10 cellular contexts compared by ENCODE assay signal in genomic region chr11:119370486-119371046, GRCh38. TPM values are rescaled to one million over a fixed set of nuclear protein-coding genes. Genes with fewer than 3 reads are reported as not detected.
DNase-seq lines count a peak whose midpoint lies in the region; ATAC-seq and TF ChIP-seq lines count a peak whose summit lies in the region.
"Had no signal": no experiment of that assay in that cellular context is flagged by ENCODE, and none has a peak within 500 bp of the region (broad histone marks: within the 10 kb centered on the region; RNA-seq: fewer than 3 reads in every experiment).

No MANE protein-coding gene starts in this region.

- H3K4me3 ChIP-seq in right lobe of liver = peak overlapping the region in 1 of 3 donors; percentile 14

- H3K9me3 ChIP-seq in right lobe of liver = no peaks in the 10 kb centered on the region

- peaks cover 23% of the 10 kb centered on the region for H3K4me1 Mint-ChIP-seq in activated CD8-positive, alpha-beta memory T cell treated with anti-CD3 and anti-CD28 coated beads, Interleukin-2, amount 10 ng/mL, durations not matched to agents 7 days and 5 days
- H3K4me1 Mint-ChIP-seq in chondrocyte (ENCODE audit: low read depth) (peaks cover 21% of the 10 kb centered on the region), type B pancreatic cell (ENCODE audit: unreplicated experiment) (peaks cover 53% of the 10 kb centered on the region), glutamatergic neuron (ENCODE audit: low read depth, unreplicated experiment) (peaks cover 37% of the 10 kb centered on the region)

- no peak for TF ChIP-seq CTCF in chondrocyte (IDR thresholded peaks at IDR 0.05)
- TF ChIP-seq CTCF in right lobe of liver (IDR thresholded peaks at IDR 0.05) = peak in 1 of 4 donors; percentile 4
- TF ChIP-seq CTCF in type B pancreatic cell (conservative IDR thresholded peaks at IDR 0.05) = no peak
- no peak for TF ChIP-seq CTCF in glutamatergic neuron (IDR thresholded peaks at IDR 0.05; ENCODE audit: partially characterized antibody, unreplicated experiment)

- TF ChIP-seq POLR2A in right lobe of liver (IDR thresholded peaks at IDR 0.05) = peak; percentile 51

- WGBS in right lobe of liver (ENCODE audit: insufficient coverage, low coverage, low lambda C conversion rate, missing lambda C conversion rate) = 0% methylated on average over 4 of the region's 8 CpGs

- H3K27ac Mint-ChIP-seq in activated CD8-positive, alpha-beta memory T cell treated with anti-CD3 and anti-CD28 coated beads, Interleukin-2, amount 10 ng/mL, durations not matched to agents 7 days and 5 days = no peak overlapping the region
- H3K27ac Mint-ChIP-seq in chondrocyte (ENCODE audit: unreplicated experiment) = no peak overlapping the region
- H3K27ac Mint-ChIP-seq in type B pancreatic cell = peak overlapping the region; percentile 56
- H3K27ac Mint-ChIP-seq in glutamatergic neuron (ENCODE audit: unreplicated experiment) = no peak overlapping the region

- CTCF ChIA-PET in activated CD8-positive, alpha-beta memory T cell treated with anti-CD3 and anti-CD28 coated beads, Interleukin-2, amount 10 ng/mL, durations not matched to agents 7 days and 5 days (lab: Charles Lee) = interaction anchor here (1.3 to 18.1 kb wide), 4 partner anchors 9 to 104 kb away, joined by 3 to 318 read pairs (median 12); partner anchors contain the start of gene USP2

- peaks cover 28% of the 10 kb centered on the region for H3K27me3 Mint-ChIP-seq in activated CD8-positive, alpha-beta memory T cell treated with anti-CD3 and anti-CD28 coated beads, Interleukin-2, amount 10 ng/mL, durations not matched to agents 7 days and 5 days
- H3K27me3 Mint-ChIP-seq in chondrocyte (ENCODE audit: low read depth) = peaks cover 4% of the 10 kb centered on the region
- H3K27me3 Mint-ChIP-seq in type B pancreatic cell = peaks cover 12% of the 10 kb centered on the region
- H3K27me3 Mint-ChIP-seq in glutamatergic neuron (ENCODE audit: unreplicated experiment) = peaks cover 9% of the 10 kb centered on the region

- H3K9me3 Mint-ChIP-seq in activated CD8-positive, alpha-beta memory T cell treated with anti-CD3 and anti-CD28 coated beads, Interleukin-2, amount 10 ng/mL, durations not matched to agents 7 days and 5 days (ENCODE audit: low read depth) = no peaks in the 10 kb centered on the region
- H3K9me3 Mint-ChIP-seq in chondrocyte (ENCODE audit: low read depth) = no peaks in the 10 kb centered on the region
- H3K9me3 Mint-ChIP-seq in type B pancreatic cell = no peaks in the 10 kb centered on the region
- peaks cover under 1% of the 10 kb centered on the region for H3K9me3 Mint-ChIP-seq in glutamatergic neuron (ENCODE audit: unreplicated experiment)

- H3K27ac ChIP-seq in right lobe of liver = peak overlapping the region; percentile 65 to 96 (median 94)

- H3K4me3 Mint-ChIP-seq in activated CD8-positive, alpha-beta memory T cell treated with anti-CD3 and anti-CD28 coated beads, Interleukin-2, amount 10 ng/mL, durations not matched to agents 7 days and 5 days = no peak overlapping the region
- peak overlapping the region; percentile 10 for H3K4me3 Mint-ChIP-seq in chondrocyte (ENCODE audit: unreplicated experiment)
- H3K4me3 Mint-ChIP-seq in type B pancreatic cell = peak overlapping the region; percentile 22
- H3K4me3 Mint-ChIP-seq in glutamatergic neuron (ENCODE audit: unreplicated experiment) = no peak overlapping the region

- ATAC-seq in activated CD8-positive, alpha-beta memory T cell treated with anti-CD3 and anti-CD28 coated beads, Interleukin-2, amount 10 ng/mL, durations not matched to agents 7 days and 5 days = peak; percentile 57
- ATAC-seq in right lobe of liver = peak; percentile 48 to 70 (median 66)

- H3K4me1 ChIP-seq in right lobe of liver = peaks cover 0 to 79% (median 19%) of the 10 kb centered on the region in 4 donors

- H3K27me3 ChIP-seq in right lobe of liver = no peaks in the 10 kb centered on the region

- H3K36me3 Mint-ChIP-seq in activated CD8-positive, alpha-beta memory T cell treated with anti-CD3 and anti-CD28 coated beads, Interleukin-2, amount 10 ng/mL, durations not matched to agents 7 days and 5 days = no peaks in the 10 kb centered on the region
- H3K36me3 Mint-ChIP-seq in chondrocyte (ENCODE audit: low read depth) = no peaks in the 10 kb centered on the region
- H3K36me3 Mint-ChIP-seq in type B pancreatic cell = no peaks in the 10 kb centered on the region
- H3K36me3 Mint-ChIP-seq in glutamatergic neuron (ENCODE audit: unreplicated experiment) = no peaks in the 10 kb centered on the region

- H3K36me3 ChIP-seq in right lobe of liver = no peaks in the 10 kb centered on the region

- no peak for DNase-seq in activated CD8-positive, alpha-beta memory T cell treated with anti-CD3 and anti-CD28 coated beads, Interleukin-2, amount 10 ng/mL, durations not matched to agents 7 days and 5 days
- no peak for DNase-seq in activated CD8-positive, alpha-beta memory T cell treated with anti-CD3 and anti-CD28 coated beads for 24 hours
- DNase-seq in chondrocyte (ENCODE audit: low spot score) (no peak), right lobe of liver (peak; percentile 49 to 87 (median 86)), type B pancreatic cell (ENCODE audit: extremely low spot score, unreplicated experiment) (no peak), ecto neural progenitor cell (ENCODE audit: low spot score) (no peak), glutamatergic neuron (no peak)
- DNase-seq in stimulated activated naive CD4-positive, alpha-beta T cell treated with Interleukin-2 at 50 U/mL for 16 hours (lab: John Stamatoyannopoulos, UW) = no peak
- DNase-seq: activated CD8-positive, alpha-beta memory T cell treated with anti-CD3 and anti-CD28 coated beads, Interleukin-2, amount 50 U/mL, for 48 hours; SW 1271 had no signal

- intact Hi-C loops in right lobe of liver (cut with DNase I) = loop anchor here in 1 of 2 donors (10.0 kb wide), 1 partner anchor 104 kb away; no protein-coding TSS in a partner anchor

RNA-seq across cellular contexts. Expression of gene USP2, which starts 10.9 kb away (rescaled TPM):
- under 1 TPM; 0.28 to 0.76 TPM for total RNA-seq in activated CD8-positive, alpha-beta memory T cell treated with anti-CD3 and anti-CD28 coated beads, Interleukin-2, amount 10 ng/mL, durations not matched to agents 7 days and 5 days
- total RNA-seq in chondrocyte (2.1 to 4.1 TPM (median 3.6 TPM) in 3 replicates), right lobe of liver (10 to 100 TPM in 2 of 6 experiments, 1 to 10 TPM in 4; 1.3 to 25.9 (median 4.6) TPM), type B pancreatic cell (ENCODE audit: low replicate concordance) (7.4 and 8.2 TPM in 2 replicates), glutamatergic neuron (ENCODE audit: unreplicated experiment) (2.6 TPM)

RNA-seq across cellular contexts. Expression of gene MFRP, which starts 24.1 kb away (rescaled TPM):
- not detected for total RNA-seq in activated CD8-positive, alpha-beta memory T cell treated with anti-CD3 and anti-CD28 coated beads, Interleukin-2, amount 10 ng/mL, durations not matched to agents 7 days and 5 days
- total RNA-seq in chondrocyte (not detected in 3 replicates), right lobe of liver (not detected), type B pancreatic cell (ENCODE audit: low replicate concordance) (not detected in 2 replicates), glutamatergic neuron (ENCODE audit: unreplicated experiment) (not detected)

RNA-seq across cellular contexts. Expression of gene C1QTNF5, which starts 29.9 kb away (rescaled TPM):
- total RNA-seq in activated CD8-positive, alpha-beta memory T cell treated with anti-CD3 and anti-CD28 coated beads, Interleukin-2, amount 10 ng/mL, durations not matched to agents 7 days and 5 days = not detected
- total RNA-seq in chondrocyte = 16.2 to 67.2 TPM (median 67.1 TPM) in 3 replicates
- total RNA-seq in right lobe of liver = 1 to 10 TPM; 2.8 to 6.3 (median 4.8) TPM
- 2.0 and 4.0 TPM in 2 replicates for total RNA-seq in type B pancreatic cell (ENCODE audit: low replicate concordance)
- total RNA-seq in glutamatergic neuron (ENCODE audit: unreplicated experiment) = 0.32 TPM

RNA-seq across cellular contexts. Expression of gene RNF26, which starts 36.2 kb away (rescaled TPM):
- 10 to 100 TPM; 38.7 to 42.1 TPM for total RNA-seq in activated CD8-positive, alpha-beta memory T cell treated with anti-CD3 and anti-CD28 coated beads, Interleukin-2, amount 10 ng/mL, durations not matched to agents 7 days and 5 days
- total RNA-seq in chondrocyte = 22.8 to 26.0 TPM (median 24.3 TPM) in 3 replicates
- 10 to 100 TPM; 12.9 to 18.1 (median 15.1) TPM for total RNA-seq in right lobe of liver
- total RNA-seq in type B pancreatic cell (ENCODE audit: low replicate concordance) = 40.3 and 45.6 TPM in 2 replicates
- total RNA-seq in glutamatergic neuron (ENCODE audit: unreplicated experiment) = 20.6 TPM

RNA-seq across cellular contexts. Expression of gene THY1, which starts 52.4 kb away (rescaled TPM):
- under 1 TPM in 1 of 2 experiments, not detected in 1; 0.30 TPM for total RNA-seq in activated CD8-positive, alpha-beta memory T cell treated with anti-CD3 and anti-CD28 coated beads, Interleukin-2, amount 10 ng/mL, durations not matched to agents 7 days and 5 days
- total RNA-seq in chondrocyte = 198 to 219 TPM (median 215 TPM) in 3 replicates
- total RNA-seq in right lobe of liver = 1 to 10 TPM in 4 of 6 experiments, under 1 TPM in 2; 0.13 to 5.3 (median 2.1) TPM
- total RNA-seq in type B pancreatic cell (ENCODE audit: low replicate concordance) = 2.0 and 19.0 TPM in 2 replicates
- total RNA-seq in glutamatergic neuron (ENCODE audit: unreplicated experiment) = 22.0 TPM

Comparison
In these comparisons a context has a peak if more than half of its experiments do, and no peak if none do; other contexts are left out.
1. DNase-seq: peak in right lobe of liver (3 of 3); none in activated CD8-positive, alpha-beta memory T cell treated with anti-CD3 and anti-CD28 coated beads, Interleukin-2, amount 10 ng/mL, durations not matched to agents 7 days and 5 days (single experiment), activated CD8-positive, alpha-beta memory T cell treated with anti-CD3 and anti-CD28 coated beads for 24 hours (single experiment), chondrocyte (single experiment), type B pancreatic cell (single experiment), stimulated activated naive CD4-positive, alpha-beta T cell treated with Interleukin-2 at 50 U/mL for 16 hours (single experiment), ecto neural progenitor cell (single experiment) and glutamatergic neuron (single experiment).
2. H3K4me3 Mint-ChIP-seq: peak in chondrocyte (single experiment) and type B pancreatic cell (single experiment); none in activated CD8-positive, alpha-beta memory T cell treated with anti-CD3 and anti-CD28 coated beads, Interleukin-2, amount 10 ng/mL, durations not matched to agents 7 days and 5 days (single experiment) and glutamatergic neuron (single experiment).